ENCODE assay signal across 31 cellular contexts in genomic region chr1:156439771-156440183, GRCh38.
DNase-seq lines count a peak whose midpoint lies in the region; ATAC-seq and TF ChIP-seq lines count a peak whose summit lies in the region.
"Had no signal": no experiment of that assay in that cellular context is flagged by ENCODE, and none has a peak within 500 bp of the region (broad histone marks: within the 10 kb centered on the region; RNA-seq: fewer than 3 reads in every experiment).

No MANE protein-coding gene starts in this region.

- H3K9me3 Mint-ChIP-seq in glutamatergic neuron (ENCODE audit: unreplicated experiment): peaks cover 12% of the 10 kb centered on the region
- no peaks in the 10 kb centered on the region for H3K9me3 Mint-ChIP-seq in osteocyte (ENCODE audit: unreplicated experiment)
- H3K9me3 Mint-ChIP-seq: activated CD8-positive, alpha-beta T cell treated with anti-CD3 and anti-CD28 coated beads for 36 hours; activated naive CD4-positive, alpha-beta T cell treated with anti-CD3 and anti-CD28 coated beads for 36 hours; activated T-helper 1 cell treated with anti-CD3 and anti-CD28 coated beads, Interleukin-12 subunit alpha, Interleukin-12 subunit beta, Interleukin-2, Interleukin-4 antibody, amounts not matched to agents 30 ng/mL and 10 ng/mL and 1 ng/mL, durations not matched to agents 14 hours and 24 hours and 36 hours; central memory CD8-positive, alpha-beta T cell; dendritic cell treated with granulocyte-macrophage colony-stimulating factor and Interleukin-4, amounts not matched to agents 40 ng/mL and 50 ng/mL, for 4 days; immature natural killer cell; natural killer cell had no signal

- no peak overlapping the region for H3K27ac ChIP-seq in heart right ventricle
- H3K27ac ChIP-seq in brain microvascular endothelial cell: no peak overlapping the region
- H3K27ac ChIP-seq: esophagus squamous epithelium had no signal

- H3K4me3 ChIP-seq in heart right ventricle: no peak overlapping the region
- no peak overlapping the region for H3K4me3 ChIP-seq in brain microvascular endothelial cell (ENCODE audit: low read depth, low read length)
- H3K4me3 ChIP-seq: esophagus squamous epithelium, mucosa of descending colon had no signal

- DNase-seq in Right ventricle myocardium superior (peak; percentile 37), heart right ventricle (no peak), NCI-H524 (lab: John Stamatoyannopoulos, UW) (peak; percentile 87 to 94), glutamatergic neuron (no peak), brain microvascular endothelial cell (no peak), osteocyte (ENCODE audit: extremely low spot score, unreplicated experiment) (no peak)
- DNase-seq: activated CD8-positive, alpha-beta memory T cell treated with anti-CD3 and anti-CD28 coated beads, Interleukin-2, amount 50 U/mL, for 48 hours; activated CD8-positive, alpha-beta T cell treated with anti-CD3 and anti-CD28 coated beads for 36 hours; activated naive CD4-positive, alpha-beta T cell treated with anti-CD3 and anti-CD28 coated beads for 36 hours; Calu3; CD4-positive, CD25-positive, alpha-beta regulatory T cell; esophagus squamous epithelium; foreskin melanocyte; GOT3; immature natural killer cell; left cardiac atrium; mucosa of descending colon; natural killer cell; NCI-H1092 treated with DMSO at 0.1 percent for 48 hours; NCI-H1694 treated with DMSO at 0.1 percent for 48 hours; NCI-H2171 treated with DMSO at 0.1 percent for 48 hours; NCI-H510A treated with DMSO at 0.1 percent for 48 hours; SHP77; stimulated activated naive CD4-positive, alpha-beta T cell treated with Interleukin-2 at 50 U/mL for 16 hours; T-helper 2 cell had no signal

- H3K27me3 Mint-ChIP-seq in glutamatergic neuron (ENCODE audit: unreplicated experiment) (peaks cover 28% of the 10 kb centered on the region), osteocyte (ENCODE audit: unreplicated experiment) (peaks cover 84% of the 10 kb centered on the region)

- intact Hi-C loops in Right ventricle myocardium superior (cut with DNase I): no loop called here
- intact Hi-C loops in heart right ventricle (cut with DNase I): no loop called here

- H3K4me3 Mint-ChIP-seq in glutamatergic neuron (ENCODE audit: unreplicated experiment): peak overlapping the region; percentile 20
- no peak overlapping the region for H3K4me3 Mint-ChIP-seq in osteocyte (ENCODE audit: unreplicated experiment)
- H3K4me3 Mint-ChIP-seq: activated CD8-positive, alpha-beta T cell treated with anti-CD3 and anti-CD28 coated beads for 36 hours; activated naive CD4-positive, alpha-beta T cell treated with anti-CD3 and anti-CD28 coated beads for 36 hours; activated T-helper 1 cell treated with anti-CD3 and anti-CD28 coated beads, Interleukin-12 subunit alpha, Interleukin-12 subunit beta, Interleukin-2, Interleukin-4 antibody, amounts not matched to agents 30 ng/mL and 10 ng/mL and 1 ng/mL, durations not matched to agents 14 hours and 24 hours and 36 hours; CD4-positive, CD25-positive, alpha-beta regulatory T cell; central memory CD8-positive, alpha-beta T cell; dendritic cell treated with granulocyte-macrophage colony-stimulating factor and Interleukin-4, amounts not matched to agents 40 ng/mL and 50 ng/mL, for 4 days; immature natural killer cell; natural killer cell had no signal

- H3K27ac Mint-ChIP-seq in glutamatergic neuron (ENCODE audit: unreplicated experiment) (no peak overlapping the region), osteocyte (ENCODE audit: unreplicated experiment) (no peak overlapping the region)
- H3K27ac Mint-ChIP-seq: activated CD8-positive, alpha-beta T cell treated with anti-CD3 and anti-CD28 coated beads for 36 hours; activated naive CD4-positive, alpha-beta T cell treated with anti-CD3 and anti-CD28 coated beads for 36 hours; CD4-positive, CD25-positive, alpha-beta regulatory T cell; dendritic cell treated with granulocyte-macrophage colony-stimulating factor and Interleukin-4, amounts not matched to agents 40 ng/mL and 50 ng/mL, for 4 days; immature natural killer cell; natural killer cell had no signal

- in situ Hi-C loops in brain microvascular endothelial cell (cut with HindIII; ENCODE audit: low pct_ligation_motif_present, low sequenced_read_pairs): no loop called here

- peaks cover 30% of the 10 kb centered on the region for H3K4me1 Mint-ChIP-seq in glutamatergic neuron (ENCODE audit: low read depth, unreplicated experiment)
- H3K4me1 Mint-ChIP-seq in osteocyte (ENCODE audit: unreplicated experiment): peaks cover 11% of the 10 kb centered on the region

- peaks cover 0 to 18% (median 14%) of the 10 kb centered on the region in 9 donors for H3K4me1 ChIP-seq in heart right ventricle

- H3K36me3 Mint-ChIP-seq in glutamatergic neuron (ENCODE audit: unreplicated experiment) (peaks cover 6% of the 10 kb centered on the region), osteocyte (ENCODE audit: unreplicated experiment) (peaks cover 3% of the 10 kb centered on the region)
- H3K36me3 Mint-ChIP-seq: CD4-positive, CD25-positive, alpha-beta regulatory T cell; natural killer cell had no signal

- WGBS in heart right ventricle, 2 donors: 13 to 20% methylated on average over 13 to 14 of the region's 14 CpGs

- H3K36me3 ChIP-seq in heart right ventricle: no peaks in the 10 kb centered on the region
- no peaks in the 10 kb centered on the region for H3K36me3 ChIP-seq in brain microvascular endothelial cell (replicated peaks)
- H3K36me3 ChIP-seq: esophagus squamous epithelium had no signal

- no peak for TF ChIP-seq CTCF in heart right ventricle (IDR thresholded peaks at IDR 0.05)
- TF ChIP-seq CTCF in glutamatergic neuron (IDR thresholded peaks at IDR 0.05; ENCODE audit: partially characterized antibody, unreplicated experiment): no peak
- no peak for TF ChIP-seq CTCF in brain microvascular endothelial cell (IDR thresholded peaks at IDR 0.05; ENCODE audit: low read depth, low read length, missing control alignments)
- no peak for TF ChIP-seq CTCF in osteocyte (IDR thresholded peaks at IDR 0.05)

- H3K27me3 ChIP-seq in heart right ventricle (peaks cover 49 to 100% (median 100%) of the 10 kb centered on the region in 7 donors), brain microvascular endothelial cell (replicated peaks) (peaks cover 90% of the 10 kb centered on the region)

- H3K9me3 ChIP-seq in heart right ventricle: no peaks in the 10 kb centered on the region
- H3K9me3 ChIP-seq: esophagus squamous epithelium, mucosa of descending colon had no signal

- ATAC-seq in Right ventricle myocardium superior (ENCODE audit: poor library complexity): no peak
- ATAC-seq in heart right ventricle: no peak
- no peak for ATAC-seq in GM18858 (IDR thresholded peaks at IDR 0.05; ENCODE audit: unreplicated experiment)
- ATAC-seq in GM21390 (IDR thresholded peaks at IDR 0.05; ENCODE audit: unreplicated experiment): no peak
- ATAC-seq: activated CD8-positive, alpha-beta T cell treated with anti-CD3 and anti-CD28 coated beads for 36 hours; left cardiac atrium; mucosa of descending colon; natural killer cell; Panc1 had no signal

Comparison
In these comparisons a context has a peak if more than half of its experiments do, and no peak if none do; other contexts are left out.
1. DNase-seq: peak in Right ventricle myocardium superior (single experiment) and NCI-H524 (2 of 2); none in heart right ventricle (0 of 2), glutamatergic neuron (single experiment), brain microvascular endothelial cell (single experiment) and osteocyte (single experiment).